Comparison of ENCODE assay signal across 8 cellular contexts in genomic region chr16:48123104-48123788, GRCh38. TPM values are rescaled to one million over a fixed set of nuclear protein-coding genes. Genes with fewer than 3 reads are reported as not detected.
DNase-seq lines count a peak whose midpoint lies in the region; ATAC-seq lines count a peak whose summit lies in the region.

No MANE protein-coding gene starts in this region.

- DNase-seq in ELR (ENCODE audit: low read depth): peak; percentile 100
- DNase-seq in activated CD4-positive, alpha-beta T cell treated with anti-CD3 and anti-CD28 coated beads, Interleukin-2, amount 50 U/mL, for 4 hours: peak; percentile 2 to 12
- DNase-seq in hepatic stellate cell (ENCODE audit: low spot score): peak; percentile 96
- peak; percentile 55 for DNase-seq in stimulated activated naive CD8-positive, alpha-beta T cell treated with anti-CD3 and anti-CD28 coated beads, Interleukin-15, Interleukin-2, amounts not matched to agents 100 U/mL and 50 U/mL, for 24 hours
- no peak for DNase-seq in effector CD4-positive, alpha-beta T cell
- DNase-seq in DMS153 (lab: John Stamatoyannopoulos, UW): no peak
- no peak for DNase-seq in naive thymus-derived CD8-positive, alpha-beta T cell

- POLR2A ChIA-PET in naive thymus-derived CD8-positive, alpha-beta T cell (lab: Charles Lee): no interaction called here

- H3K27me3 Mint-ChIP-seq in naive thymus-derived CD8-positive, alpha-beta T cell: peaks cover 0 to 24% (median 2%) of the 10 kb centered on the region in 5 donors

- H3K9me3 Mint-ChIP-seq in naive thymus-derived CD8-positive, alpha-beta T cell: no peaks in the 10 kb centered on the region

- no peaks in the 10 kb centered on the region for H3K4me1 Mint-ChIP-seq in naive thymus-derived CD8-positive, alpha-beta T cell

- H3K4me3 Mint-ChIP-seq in naive thymus-derived CD8-positive, alpha-beta T cell: no peak overlapping the region

- no peak overlapping the region for H3K27ac Mint-ChIP-seq in naive thymus-derived CD8-positive, alpha-beta T cell

- peak; percentile 64 for ATAC-seq in HG02852 (IDR thresholded peaks at IDR 0.05; ENCODE audit: unreplicated experiment)
- ATAC-seq in stimulated activated naive CD8-positive, alpha-beta T cell treated with anti-CD3 and anti-CD28 coated beads, Interleukin-15, Interleukin-2, amounts not matched to agents 100 U/mL and 50 U/mL, for 24 hours: peak; percentile 80
- ATAC-seq in naive thymus-derived CD8-positive, alpha-beta T cell: no peak

- H3K36me3 Mint-ChIP-seq in naive thymus-derived CD8-positive, alpha-beta T cell: no peaks in the 10 kb centered on the region

RNA-seq across cellular contexts. Expression of gene ABCC12, which starts 32.5 kb away (rescaled TPM):
- total RNA-seq in naive thymus-derived CD8-positive, alpha-beta T cell: not detected
- polyA plus RNA-seq in naive thymus-derived CD8-positive, alpha-beta T cell: not detected

Comparison
In these comparisons a context has a peak if more than half of its experiments do, and no peak if none do; other contexts are left out.
1. DNase-seq: peak in ELR (single experiment), activated CD4-positive, alpha-beta T cell treated with anti-CD3 and anti-CD28 coated beads, Interleukin-2, amount 50 U/mL, for 4 hours (2 of 2), hepatic stellate cell (single experiment) and stimulated activated naive CD8-positive, alpha-beta T cell treated with anti-CD3 and anti-CD28 coated beads, Interleukin-15, Interleukin-2, amounts not matched to agents 100 U/mL and 50 U/mL, for 24 hours (single experiment); none in effector CD4-positive, alpha-beta T cell (single experiment), DMS153 (single experiment) and naive thymus-derived CD8-positive, alpha-beta T cell (0 of 10).
2. ATAC-seq: peak in HG02852 (single experiment) and stimulated activated naive CD8-positive, alpha-beta T cell treated with anti-CD3 and anti-CD28 coated beads, Interleukin-15, Interleukin-2, amounts not matched to agents 100 U/mL and 50 U/mL, for 24 hours (single experiment); none in naive thymus-derived CD8-positive, alpha-beta T cell (0 of 2).